In the genomic region with DNA sequence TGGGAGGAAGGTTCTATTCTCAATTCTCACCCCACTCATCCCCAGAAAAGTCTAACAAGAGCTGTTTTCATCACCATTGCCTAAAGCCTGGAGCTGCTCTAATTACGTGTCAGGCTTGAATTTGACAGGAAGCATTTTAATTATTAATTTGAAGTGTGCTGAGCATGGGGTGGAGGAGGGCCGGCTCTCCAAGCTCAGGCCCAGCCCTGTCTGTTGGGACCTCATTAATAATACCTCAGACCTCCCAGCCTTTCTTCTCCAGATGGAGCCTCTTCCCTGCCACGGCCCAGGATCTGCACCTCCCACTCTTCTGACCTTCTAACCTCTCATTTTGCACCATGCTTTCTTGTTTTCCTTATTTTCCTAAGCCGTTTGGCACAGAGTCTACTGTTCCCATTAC, we compare ENCODE assay signal across 23 cellular contexts. TPM values are rescaled to one million over a fixed set of nuclear protein-coding genes. Genes with fewer than 3 reads are reported as not detected.
"Had no signal": no experiment of that assay in that cellular context is flagged by ENCODE, and none has a peak within 500 bp of the region (broad histone marks: within the 10 kb centered on the region; RNA-seq: fewer than 3 reads in every experiment).

No MANE protein-coding gene starts in this region.

- ATAC-seq: left ventricle myocardium superior; naive thymus-derived CD8-positive, alpha-beta T cell; pancreas; right lobe of liver had no signal

- H3K9me3 Mint-ChIP-seq: dendritic cell treated with granulocyte-macrophage colony-stimulating factor and Interleukin-4, amounts not matched to agents 40 ng/mL and 50 ng/mL, for 4 days; naive thymus-derived CD8-positive, alpha-beta T cell; nephron progenitor cell had no signal

- H3K27ac Mint-ChIP-seq: dendritic cell treated with granulocyte-macrophage colony-stimulating factor and Interleukin-4, amounts not matched to agents 40 ng/mL and 50 ng/mL, for 4 days; nephron progenitor cell had no signal

- H3K36me3 ChIP-seq: colonic mucosa, esophagus squamous epithelium, lower lobe of right lung, pancreas, right lobe of liver, stomach, thyroid gland, vagina had no signal

- H3K4me3 Mint-ChIP-seq: dendritic cell treated with granulocyte-macrophage colony-stimulating factor and Interleukin-4, amounts not matched to agents 40 ng/mL and 50 ng/mL, for 4 days; naive thymus-derived CD8-positive, alpha-beta T cell; nephron progenitor cell had no signal

- H3K36me3 Mint-ChIP-seq: naive thymus-derived CD8-positive, alpha-beta T cell had no signal

- DNase-seq: colonic mucosa; effector CD8-positive, alpha-beta T cell; erythroblast; esophagus squamous epithelium; foreskin melanocyte; head of caudate nucleus; left ventricle myocardium superior; lower lobe of right lung; naive thymus-derived CD8-positive, alpha-beta T cell; nephron progenitor cell; pancreas; right lobe of liver; stimulated activated CD4-positive, alpha-beta T cell treated with anti-CD3 and anti-CD28 coated beads, Interleukin-12 subunit alpha, Interleukin-12 subunit beta, amount 100 ng/mL, for 4 hours; stimulated activated CD4-positive, alpha-beta T cell treated with anti-CD3 and anti-CD28 coated beads, Interleukin-1b, Interleukin-23, amount 100 ng/mL, for 48 hours; stimulated activated CD4-positive, alpha-beta T cell treated with anti-CD3 and anti-CD28 coated beads, Interleukin-4, amount 100 ng/mL, for 1 hour; stimulated activated CD8-positive, alpha-beta memory T cell treated with anti-CD3 and anti-CD28 coated beads, Interleukin-4, amount 100 ng/mL, for 48 hours; stimulated activated naive CD4-positive, alpha-beta T cell; stomach; thyroid gland; trophoblast cell had no signal

- H3K27ac ChIP-seq: colonic mucosa, esophagus squamous epithelium, lower lobe of right lung, pancreas, right lobe of liver, stomach, thyroid gland, vagina had no signal

- H3K4me1 ChIP-seq: colonic mucosa, esophagus squamous epithelium, lower lobe of right lung, pancreas, right lobe of liver, stomach, thyroid gland, vagina had no signal

- H3K9me3 ChIP-seq: colonic mucosa, esophagus squamous epithelium, lower lobe of right lung, pancreas, right lobe of liver, stomach, thyroid gland, vagina had no signal

- H3K27me3 ChIP-seq: colonic mucosa, pancreas, right lobe of liver, stomach, thyroid gland, vagina had no signal

- H3K4me3 ChIP-seq: colonic mucosa, esophagus squamous epithelium, lower lobe of right lung, pancreas, right lobe of liver, smooth muscle cell, stomach, thyroid gland, vagina had no signal

RNA-seq across cellular contexts. Expression of a gene that starts 30.0 kb away (rescaled TPM):
- total RNA-seq: naive thymus-derived CD8-positive, alpha-beta T cell had no signal
- polyA plus RNA-seq: naive thymus-derived CD8-positive, alpha-beta T cell had no signal

RNA-seq across cellular contexts. Expression of a gene that starts 39.0 kb away (rescaled TPM):
- polyA plus RNA-seq: naive thymus-derived CD8-positive, alpha-beta T cell had no signal
